In genomic region chr6:38058022-38058421, GRCh38 we compare ENCODE assay signal across 8 cellular contexts.
DNase-seq lines count a peak whose midpoint lies in the region; ATAC-seq and TF ChIP-seq lines count a peak whose summit lies in the region.

No MANE protein-coding gene starts in this region.

- ATAC-seq in HG03342 (IDR thresholded peaks at IDR 0.05; ENCODE audit: unreplicated experiment) (peak; percentile 72), Right ventricle myocardium superior (ENCODE audit: poor library complexity) (no peak), GM19035 (IDR thresholded peaks at IDR 0.05; ENCODE audit: unreplicated experiment) (no peak), GM18519 (IDR thresholded peaks at IDR 0.05; ENCODE audit: low FRiP score, unreplicated experiment) (no peak)

- H2AFZ ChIP-seq in osteoblast (ENCODE audit: low read length): no peak overlapping the region

- DNase-seq in COLO829 (ENCODE audit: low spot score): peak; percentile 93
- DNase-seq in activated CD8-positive, alpha-beta memory T cell treated with anti-CD3 and anti-CD28 coated beads, Interleukin-2, amount 50 U/mL, for 48 hours: peak; percentile 56
- DNase-seq in osteoblast (ENCODE audit: insufficient read length, low spot score, missing footprints): peak; percentile 34
- no peak for DNase-seq in Right ventricle myocardium superior
- no peak for DNase-seq in midbrain (lab: John Stamatoyannopoulos, UW)

- no peaks in the 10 kb centered on the region for H3K9me3 ChIP-seq in osteoblast (ENCODE audit: low read depth, low read length)

- peaks cover 8% of the 10 kb centered on the region for H3K4me1 ChIP-seq in osteoblast (ENCODE audit: insufficient read depth, low read length)

- no peak for TF ChIP-seq CTCF in osteoblast (IDR thresholded peaks at IDR 0.05; ENCODE audit: extremely low read depth, low read depth, low read length)

- H3K4me2 ChIP-seq in osteoblast (ENCODE audit: insufficient read depth, low read length): no peak overlapping the region

- H3K4me3 ChIP-seq in osteoblast (ENCODE audit: insufficient read depth, low read length): no peak overlapping the region

- no peak overlapping the region for H3K27ac ChIP-seq in osteoblast (ENCODE audit: low read depth, low read length)

- H3K27me3 ChIP-seq in osteoblast (ENCODE audit: insufficient read depth, low read length): no peaks in the 10 kb centered on the region

- peaks cover 70% of the 10 kb centered on the region for H3K79me2 ChIP-seq in osteoblast (ENCODE audit: insufficient read depth, low read length)

- peaks cover 13% of the 10 kb centered on the region for H3K36me3 ChIP-seq in osteoblast (ENCODE audit: insufficient read depth, low read length)

- intact Hi-C loops in Right ventricle myocardium superior (cut with DNase I): no loop called here

- peaks cover 55% of the 10 kb centered on the region for H4K20me1 ChIP-seq in osteoblast (ENCODE audit: insufficient read depth, low read length)

Comparison
In these comparisons a context has a peak if more than half of its experiments do, and no peak if none do; other contexts are left out.
1. DNase-seq: peak in COLO829 (single experiment), activated CD8-positive, alpha-beta memory T cell treated with anti-CD3 and anti-CD28 coated beads, Interleukin-2, amount 50 U/mL, for 48 hours (single experiment) and osteoblast (single experiment); none in Right ventricle myocardium superior (single experiment) and midbrain (single experiment).